1 cellular context compared by ENCODE assay signal in the genomic region with DNA sequence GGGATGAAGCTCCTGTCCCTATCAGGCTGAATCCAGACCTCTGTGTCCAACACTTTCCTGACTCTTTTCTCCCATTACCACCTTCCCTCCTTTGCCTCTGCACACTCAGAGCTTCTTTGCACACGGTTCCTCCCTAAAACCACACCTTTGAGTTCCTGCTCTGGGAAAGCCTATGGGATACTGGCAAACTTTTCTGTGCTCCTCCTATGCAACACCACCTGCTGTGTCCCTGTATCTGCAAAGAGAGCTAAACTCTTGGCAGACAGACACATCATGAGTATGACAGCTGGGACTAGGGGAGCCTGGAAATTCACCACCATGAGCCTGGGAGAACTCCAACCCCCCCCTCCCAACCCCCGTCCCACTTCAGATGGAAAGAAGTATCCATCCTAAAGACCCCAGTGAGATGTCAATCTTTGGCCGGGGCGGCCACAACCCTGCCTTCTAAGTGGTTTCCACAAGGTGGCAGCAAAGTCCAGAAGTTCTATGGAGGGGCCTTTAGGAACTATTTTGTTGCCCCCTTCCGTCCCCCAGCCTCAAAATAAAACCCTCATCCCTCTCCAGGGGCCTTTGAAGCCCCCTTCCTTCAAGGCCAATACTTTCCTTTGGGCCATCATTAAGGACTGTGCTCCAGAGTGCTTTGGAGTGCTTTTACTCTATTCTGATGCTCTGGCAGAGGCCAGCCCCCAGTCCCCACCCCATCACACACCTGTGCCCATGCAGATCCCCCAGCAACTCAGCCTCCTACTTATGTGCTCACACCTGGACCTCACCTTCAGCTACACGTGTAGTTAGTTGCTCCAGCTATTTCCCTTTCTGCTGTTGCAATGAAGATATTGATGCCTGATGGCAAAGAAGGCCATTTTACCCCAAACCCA.
TF ChIP-seq lines count a peak whose summit lies in the region.

No MANE protein-coding gene starts in this region.

TF ChIP-seq in Ishikawa, 13 proteins besides CTCF, POLR2A, EP300 and RAD21 (continued from another document):
- TF ChIP-seq REST (IDR thresholded peaks at IDR 0.05; ENCODE audit: low read depth), result no peak
